Comparison of ENCODE assay signal across 1 cellular context in the genomic region with DNA sequence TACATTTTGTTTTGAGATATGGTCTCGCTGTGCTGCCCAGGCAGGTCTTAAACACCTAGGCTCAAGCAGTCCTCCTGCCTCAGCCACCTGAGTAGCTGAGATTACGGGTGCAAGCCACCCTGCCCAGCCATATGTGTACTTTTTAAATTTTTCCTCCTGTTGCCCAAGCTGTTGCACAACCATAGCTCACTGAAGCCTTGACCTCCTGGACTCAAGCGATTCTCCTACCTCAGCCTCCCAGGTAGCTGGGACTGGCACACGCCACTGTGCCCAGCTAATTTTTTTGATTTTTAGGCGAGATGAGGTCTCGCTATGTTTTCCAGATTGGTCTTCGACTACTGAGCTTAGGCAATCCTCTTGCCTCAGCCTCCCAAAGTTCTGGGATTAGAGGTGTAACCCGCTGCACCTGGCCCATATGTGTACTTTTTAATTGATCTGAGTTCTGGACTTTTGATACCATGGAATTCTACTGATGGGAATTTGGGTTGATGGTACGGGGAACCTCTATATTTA.
A peak's percentile ranks its signal among the peaks of the same experiment; 100 is the strongest.
TF ChIP-seq lines count a peak whose summit lies in the region.

No MANE protein-coding gene starts in this region.

TF ChIP-seq in HepG2, 621 proteins besides CTCF, POLR2A, EP300 and RAD21 (continued from another document and continues in another):
- TF ChIP-seq, protein P1, sequence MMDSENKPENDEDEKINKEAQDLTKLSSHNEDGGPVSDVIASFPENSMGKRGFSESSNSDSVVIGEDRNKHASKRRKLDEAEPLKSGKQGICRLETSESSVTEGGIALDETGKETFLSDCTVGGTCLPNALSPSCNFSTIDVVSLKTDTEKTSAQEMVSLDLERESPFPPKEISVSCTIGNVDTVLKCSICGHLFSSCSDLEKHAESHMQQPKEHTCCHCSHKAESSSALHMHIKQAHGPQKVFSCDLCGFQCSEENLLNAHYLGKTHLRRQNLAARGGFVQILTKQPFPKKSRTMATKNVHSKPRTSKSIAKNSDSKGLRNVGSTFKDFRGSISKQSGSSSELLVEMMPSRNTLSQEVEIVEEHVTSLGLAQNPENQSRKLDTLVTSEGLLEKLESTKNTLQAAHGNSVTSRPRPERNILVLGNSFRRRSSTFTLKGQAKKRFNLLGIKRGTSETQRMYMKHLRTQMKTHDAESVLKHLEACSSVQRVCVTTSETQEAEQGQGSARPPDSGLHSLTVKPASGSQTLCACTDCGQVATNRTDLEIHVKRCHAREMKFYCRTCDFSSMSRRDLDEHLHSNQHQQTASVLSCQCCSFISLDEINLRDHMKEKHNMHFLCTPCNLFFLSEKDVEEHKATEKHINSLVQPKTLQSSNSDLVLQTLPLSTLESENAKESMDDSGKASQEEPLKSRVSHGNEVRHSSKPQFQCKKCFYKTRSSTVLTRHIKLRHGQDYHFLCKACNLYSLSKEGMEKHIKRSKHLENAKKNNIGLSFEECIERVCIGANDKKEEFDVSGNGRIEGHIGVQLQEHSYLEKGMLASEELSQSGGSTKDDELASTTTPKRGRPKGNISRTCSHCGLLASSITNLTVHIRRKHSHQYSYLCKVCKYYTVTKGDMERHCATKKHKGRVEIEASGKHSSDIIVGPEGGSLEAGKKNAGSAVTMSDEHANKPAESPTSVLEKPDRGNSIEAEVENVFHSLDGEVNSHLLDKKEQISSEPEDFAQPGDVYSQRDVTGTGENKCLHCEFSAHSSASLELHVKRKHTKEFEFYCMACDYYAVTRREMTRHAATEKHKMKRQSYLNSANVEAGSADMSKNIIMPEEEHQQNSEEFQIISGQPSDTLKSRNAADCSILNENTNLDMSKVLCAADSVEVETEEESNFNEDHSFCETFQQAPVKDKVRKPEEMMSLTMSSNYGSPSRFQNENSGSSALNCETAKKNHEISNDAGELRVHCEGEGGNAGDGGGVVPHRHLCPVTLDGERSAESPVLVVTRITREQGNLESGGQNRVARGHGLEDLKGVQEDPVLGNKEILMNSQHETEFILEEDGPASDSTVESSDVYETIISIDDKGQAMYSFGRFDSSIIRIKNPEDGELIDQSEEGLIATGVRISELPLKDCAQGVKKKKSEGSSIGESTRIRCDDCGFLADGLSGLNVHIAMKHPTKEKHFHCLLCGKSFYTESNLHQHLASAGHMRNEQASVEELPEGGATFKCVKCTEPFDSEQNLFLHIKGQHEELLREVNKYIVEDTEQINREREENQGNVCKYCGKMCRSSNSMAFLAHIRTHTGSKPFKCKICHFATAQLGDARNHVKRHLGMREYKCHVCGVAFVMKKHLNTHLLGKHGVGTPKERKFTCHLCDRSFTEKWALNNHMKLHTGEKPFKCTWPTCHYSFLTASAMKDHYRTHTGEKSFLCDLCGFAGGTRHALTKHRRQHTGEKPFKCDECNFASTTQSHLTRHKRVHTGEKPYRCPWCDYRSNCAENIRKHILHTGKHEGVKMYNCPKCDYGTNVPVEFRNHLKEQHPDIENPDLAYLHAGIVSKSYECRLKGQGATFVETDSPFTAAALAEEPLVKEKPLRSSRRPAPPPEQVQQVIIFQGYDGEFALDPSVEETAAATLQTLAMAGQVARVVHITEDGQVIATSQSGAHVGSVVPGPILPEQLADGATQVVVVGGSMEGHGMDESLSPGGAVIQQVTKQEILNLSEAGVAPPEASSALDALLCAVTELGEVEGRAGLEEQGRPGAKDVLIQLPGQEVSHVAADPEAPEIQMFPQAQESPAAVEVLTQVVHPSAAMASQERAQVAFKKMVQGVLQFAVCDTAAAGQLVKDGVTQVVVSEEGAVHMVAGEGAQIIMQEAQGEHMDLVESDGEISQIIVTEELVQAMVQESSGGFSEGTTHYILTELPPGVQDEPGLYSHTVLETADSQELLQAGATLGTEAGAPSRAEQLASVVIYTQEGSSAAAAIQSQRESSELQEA (CRISPR knock-in tag; IDR thresholded peaks at IDR 0.05; ENCODE audit: not compliant biosample characterization) = no peak
- TF ChIP-seq SMAD9 (CRISPR knock-in tag; IDR thresholded peaks at IDR 0.05) (no peak), ZNF703 (CRISPR knock-in tag; IDR thresholded peaks at IDR 0.05; ENCODE audit: borderline replicate concordance) (no peak), ZNF563 (CRISPR knock-in tag; IDR thresholded peaks at IDR 0.05) (no peak), ZNF792 (CRISPR knock-in tag; IDR thresholded peaks at IDR 0.05) (peak; percentile 95), MED1 (CRISPR knock-in tag; IDR thresholded peaks at IDR 0.05) (peak; percentile 95), ZNF878 (CRISPR knock-in tag; IDR thresholded peaks at IDR 0.05) (peak; percentile 93), ZNF496 (CRISPR knock-in tag; IDR thresholded peaks at IDR 0.05; ENCODE audit: insufficient replicate concordance) (no peak), SMAD1 (CRISPR knock-in tag; IDR thresholded peaks at IDR 0.05; ENCODE audit: borderline replicate concordance, low read depth) (peak; percentile 45; the same call in 1 of the 2 replicates), ZFP90 (CRISPR knock-in tag; IDR thresholded peaks at IDR 0.05; ENCODE audit: borderline replicate concordance) (peak; percentile 95), ZNF12 (CRISPR knock-in tag; IDR thresholded peaks at IDR 0.05) (peak; percentile 83; the same call in 1 of the 2 replicates), ZNF101 (CRISPR knock-in tag; IDR thresholded peaks at IDR 0.05; ENCODE audit: borderline replicate concordance, low read depth) (0 out of 2 replicates have a peak, but pooled peaks have one; percentile 9), NFKBIZ (CRISPR knock-in tag; IDR thresholded peaks at IDR 0.05) (peak; percentile 94; the same call in 1 of the 2 replicates), RBM22 (optimal IDR thresholded peaks at IDR 0.05; ENCODE audit: low read length) (peak; percentile 61), NRL (CRISPR knock-in tag; IDR thresholded peaks at IDR 0.05; ENCODE audit: borderline replicate concordance) (no peak), SYNCRIP (IDR thresholded peaks at IDR 0.05; ENCODE audit: insufficient read depth, low read depth, low read length) (no peak), ZNF232 (CRISPR knock-in tag; IDR thresholded peaks at IDR 0.05; ENCODE audit: borderline replicate concordance) (peak; percentile 58; the same call in 1 of the 2 replicates)
- TF ChIP-seq, protein P2, sequence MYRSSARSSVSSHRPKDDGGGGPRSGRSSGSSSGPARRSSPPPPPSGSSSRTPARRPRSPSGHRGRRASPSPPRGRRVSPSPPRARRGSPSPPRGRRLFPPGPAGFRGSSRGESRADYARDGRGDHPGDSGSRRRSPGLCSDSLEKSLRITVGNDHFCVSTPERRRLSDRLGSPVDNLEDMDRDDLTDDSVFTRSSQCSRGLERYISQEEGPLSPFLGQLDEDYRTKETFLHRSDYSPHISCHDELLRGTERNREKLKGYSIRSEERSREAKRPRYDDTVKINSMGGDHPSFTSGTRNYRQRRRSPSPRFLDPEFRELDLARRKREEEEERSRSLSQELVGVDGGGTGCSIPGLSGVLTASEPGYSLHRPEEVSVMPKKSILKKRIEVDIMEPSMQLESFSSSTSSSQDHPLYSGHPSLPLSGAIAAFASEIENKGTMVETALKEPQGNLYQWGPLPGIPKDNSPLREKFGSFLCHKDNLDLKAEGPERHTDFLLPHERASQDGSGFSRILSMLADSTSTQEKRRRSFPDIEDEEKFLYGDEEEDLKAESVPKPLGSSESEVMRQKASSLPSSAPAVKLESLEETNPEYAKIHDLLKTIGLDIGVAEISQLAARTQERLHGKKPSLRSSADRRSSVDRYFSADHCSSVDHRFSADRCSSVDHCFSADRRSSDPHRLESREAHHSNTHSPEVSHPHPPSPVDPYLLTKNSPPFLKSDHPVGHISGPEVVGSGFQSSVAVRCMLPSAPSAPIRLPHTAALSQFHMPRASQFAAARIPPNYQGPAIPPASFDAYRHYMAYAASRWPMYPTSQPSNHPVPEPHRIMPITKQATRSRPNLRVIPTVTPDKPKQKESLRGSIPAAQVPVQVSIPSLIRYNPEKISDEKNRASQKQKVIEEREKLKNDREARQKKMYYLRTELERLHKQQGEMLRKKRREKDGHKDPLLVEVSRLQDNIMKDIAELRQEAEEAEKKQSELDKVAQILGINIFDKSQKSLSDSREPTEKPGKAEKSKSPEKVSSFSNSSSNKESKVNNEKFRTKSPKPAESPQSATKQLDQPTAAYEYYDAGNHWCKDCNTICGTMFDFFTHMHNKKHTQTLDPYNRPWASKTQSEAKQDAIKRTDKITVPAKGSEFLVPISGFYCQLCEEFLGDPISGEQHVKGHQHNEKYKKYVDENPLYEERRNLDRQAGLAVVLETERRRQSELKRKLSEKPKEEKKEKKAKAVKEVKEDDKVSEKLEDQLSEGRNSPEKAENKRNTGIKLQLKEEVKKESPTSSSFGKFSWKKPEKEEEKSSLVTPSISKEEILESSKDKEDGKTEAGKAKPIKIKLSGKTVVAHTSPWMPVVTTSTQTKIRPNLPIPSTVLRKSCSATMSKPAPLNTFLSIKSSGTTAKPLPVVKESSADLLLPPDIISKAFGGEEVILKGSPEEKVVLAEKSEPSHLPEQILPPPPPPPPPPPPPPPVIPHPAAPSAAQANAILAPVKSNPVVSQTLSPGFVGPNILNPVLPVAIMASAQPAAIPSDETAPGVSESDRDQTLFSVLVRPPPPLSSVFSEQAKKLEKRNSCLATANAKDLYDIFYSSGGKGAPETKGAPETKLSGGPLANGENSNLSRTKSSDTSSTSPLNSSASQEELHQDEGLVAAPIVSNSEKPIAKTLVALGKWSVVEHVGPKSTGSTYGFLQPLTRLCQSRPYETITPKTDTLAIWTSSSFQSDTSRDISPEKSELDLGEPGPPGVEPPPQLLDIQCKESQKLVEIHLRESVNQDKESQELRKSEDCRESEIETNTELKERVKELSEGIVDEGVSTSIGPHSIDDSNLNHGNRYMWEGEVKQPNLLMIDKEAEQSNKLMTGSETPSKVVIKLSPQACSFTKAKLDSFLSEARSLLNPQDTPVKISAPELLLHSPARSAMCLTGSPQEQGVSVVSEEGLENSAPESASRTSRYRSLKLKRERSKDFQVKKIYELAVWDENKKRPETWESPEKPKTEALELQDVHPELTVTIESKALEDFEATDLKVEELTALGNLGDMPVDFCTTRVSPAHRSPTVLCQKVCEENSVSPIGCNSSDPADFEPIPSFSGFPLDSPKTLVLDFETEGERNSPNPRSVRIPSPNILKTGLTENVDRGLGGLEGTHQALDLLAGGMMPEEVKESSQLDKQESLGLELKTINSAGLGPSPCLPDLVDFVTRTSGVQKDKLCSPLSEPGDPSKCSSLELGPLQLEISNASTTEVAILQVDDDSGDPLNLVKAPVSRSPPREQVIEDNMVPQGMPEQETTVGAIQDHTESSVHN (CRISPR knock-in tag; IDR thresholded peaks at IDR 0.05) = peak; percentile 95; the same call in 1 of the 2 replicates
- TF ChIP-seq, protein P3, sequence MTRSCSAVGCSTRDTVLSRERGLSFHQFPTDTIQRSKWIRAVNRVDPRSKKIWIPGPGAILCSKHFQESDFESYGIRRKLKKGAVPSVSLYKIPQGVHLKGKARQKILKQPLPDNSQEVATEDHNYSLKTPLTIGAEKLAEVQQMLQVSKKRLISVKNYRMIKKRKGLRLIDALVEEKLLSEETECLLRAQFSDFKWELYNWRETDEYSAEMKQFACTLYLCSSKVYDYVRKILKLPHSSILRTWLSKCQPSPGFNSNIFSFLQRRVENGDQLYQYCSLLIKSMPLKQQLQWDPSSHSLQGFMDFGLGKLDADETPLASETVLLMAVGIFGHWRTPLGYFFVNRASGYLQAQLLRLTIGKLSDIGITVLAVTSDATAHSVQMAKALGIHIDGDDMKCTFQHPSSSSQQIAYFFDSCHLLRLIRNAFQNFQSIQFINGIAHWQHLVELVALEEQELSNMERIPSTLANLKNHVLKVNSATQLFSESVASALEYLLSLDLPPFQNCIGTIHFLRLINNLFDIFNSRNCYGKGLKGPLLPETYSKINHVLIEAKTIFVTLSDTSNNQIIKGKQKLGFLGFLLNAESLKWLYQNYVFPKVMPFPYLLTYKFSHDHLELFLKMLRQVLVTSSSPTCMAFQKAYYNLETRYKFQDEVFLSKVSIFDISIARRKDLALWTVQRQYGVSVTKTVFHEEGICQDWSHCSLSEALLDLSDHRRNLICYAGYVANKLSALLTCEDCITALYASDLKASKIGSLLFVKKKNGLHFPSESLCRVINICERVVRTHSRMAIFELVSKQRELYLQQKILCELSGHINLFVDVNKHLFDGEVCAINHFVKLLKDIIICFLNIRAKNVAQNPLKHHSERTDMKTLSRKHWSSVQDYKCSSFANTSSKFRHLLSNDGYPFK (CRISPR knock-in tag; IDR thresholded peaks at IDR 0.05; ENCODE audit: borderline replicate concordance) = peak; percentile 58; the same call in 1 of the 2 replicates
- TF ChIP-seq, protein P4, sequence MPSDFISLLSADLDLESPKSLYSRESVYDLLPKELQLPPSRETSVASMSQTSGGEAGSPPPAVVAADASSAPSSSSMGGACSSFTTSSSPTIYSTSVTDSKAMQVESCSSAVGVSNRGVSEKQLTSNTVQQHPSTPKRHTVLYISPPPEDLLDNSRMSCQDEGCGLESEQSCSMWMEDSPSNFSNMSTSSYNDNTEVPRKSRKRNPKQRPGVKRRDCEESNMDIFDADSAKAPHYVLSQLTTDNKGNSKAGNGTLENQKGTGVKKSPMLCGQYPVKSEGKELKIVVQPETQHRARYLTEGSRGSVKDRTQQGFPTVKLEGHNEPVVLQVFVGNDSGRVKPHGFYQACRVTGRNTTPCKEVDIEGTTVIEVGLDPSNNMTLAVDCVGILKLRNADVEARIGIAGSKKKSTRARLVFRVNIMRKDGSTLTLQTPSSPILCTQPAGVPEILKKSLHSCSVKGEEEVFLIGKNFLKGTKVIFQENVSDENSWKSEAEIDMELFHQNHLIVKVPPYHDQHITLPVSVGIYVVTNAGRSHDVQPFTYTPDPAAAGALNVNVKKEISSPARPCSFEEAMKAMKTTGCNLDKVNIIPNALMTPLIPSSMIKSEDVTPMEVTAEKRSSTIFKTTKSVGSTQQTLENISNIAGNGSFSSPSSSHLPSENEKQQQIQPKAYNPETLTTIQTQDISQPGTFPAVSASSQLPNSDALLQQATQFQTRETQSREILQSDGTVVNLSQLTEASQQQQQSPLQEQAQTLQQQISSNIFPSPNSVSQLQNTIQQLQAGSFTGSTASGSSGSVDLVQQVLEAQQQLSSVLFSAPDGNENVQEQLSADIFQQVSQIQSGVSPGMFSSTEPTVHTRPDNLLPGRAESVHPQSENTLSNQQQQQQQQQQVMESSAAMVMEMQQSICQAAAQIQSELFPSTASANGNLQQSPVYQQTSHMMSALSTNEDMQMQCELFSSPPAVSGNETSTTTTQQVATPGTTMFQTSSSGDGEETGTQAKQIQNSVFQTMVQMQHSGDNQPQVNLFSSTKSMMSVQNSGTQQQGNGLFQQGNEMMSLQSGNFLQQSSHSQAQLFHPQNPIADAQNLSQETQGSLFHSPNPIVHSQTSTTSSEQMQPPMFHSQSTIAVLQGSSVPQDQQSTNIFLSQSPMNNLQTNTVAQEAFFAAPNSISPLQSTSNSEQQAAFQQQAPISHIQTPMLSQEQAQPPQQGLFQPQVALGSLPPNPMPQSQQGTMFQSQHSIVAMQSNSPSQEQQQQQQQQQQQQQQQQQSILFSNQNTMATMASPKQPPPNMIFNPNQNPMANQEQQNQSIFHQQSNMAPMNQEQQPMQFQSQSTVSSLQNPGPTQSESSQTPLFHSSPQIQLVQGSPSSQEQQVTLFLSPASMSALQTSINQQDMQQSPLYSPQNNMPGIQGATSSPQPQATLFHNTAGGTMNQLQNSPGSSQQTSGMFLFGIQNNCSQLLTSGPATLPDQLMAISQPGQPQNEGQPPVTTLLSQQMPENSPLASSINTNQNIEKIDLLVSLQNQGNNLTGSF (CRISPR knock-in tag; IDR thresholded peaks at IDR 0.05) = peak; percentile 86
- TF ChIP-seq, protein P5, sequence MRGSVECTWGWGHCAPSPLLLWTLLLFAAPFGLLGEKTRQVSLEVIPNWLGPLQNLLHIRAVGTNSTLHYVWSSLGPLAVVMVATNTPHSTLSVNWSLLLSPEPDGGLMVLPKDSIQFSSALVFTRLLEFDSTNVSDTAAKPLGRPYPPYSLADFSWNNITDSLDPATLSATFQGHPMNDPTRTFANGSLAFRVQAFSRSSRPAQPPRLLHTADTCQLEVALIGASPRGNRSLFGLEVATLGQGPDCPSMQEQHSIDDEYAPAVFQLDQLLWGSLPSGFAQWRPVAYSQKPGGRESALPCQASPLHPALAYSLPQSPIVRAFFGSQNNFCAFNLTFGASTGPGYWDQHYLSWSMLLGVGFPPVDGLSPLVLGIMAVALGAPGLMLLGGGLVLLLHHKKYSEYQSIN (CRISPR knock-in tag; IDR thresholded peaks at IDR 0.05; ENCODE audit: borderline replicate concordance) = no peak
